8 cellular contexts compared by ENCODE assay signal in genomic region chr21:43810505-43811261, GRCh38. TPM values are rescaled to one million over a fixed set of nuclear protein-coding genes. Genes with fewer than 3 reads are reported as not detected.
DNase-seq lines count a peak whose midpoint lies in the region; ATAC-seq and TF ChIP-seq lines count a peak whose summit lies in the region.

No MANE protein-coding gene starts in this region.

- H3K4me3 ChIP-seq in BE2C (ENCODE audit: low read depth, low read length), result no peak overlapping the region; the same call in 1 of the 2 replicates
- H3K4me3 ChIP-seq in IMR-90 (ENCODE audit: insufficient read depth, low read depth, low read length), result no peak overlapping the region
- peak overlapping the region in 2 of 4 donors; percentile 20 to 25 for H3K4me3 ChIP-seq in esophagus muscularis mucosa

- no peak overlapping the region for H4K91ac ChIP-seq in IMR-90 (ENCODE audit: insufficient read depth, low read depth, low read length)

- no peak overlapping the region for H2BK20ac ChIP-seq in IMR-90 (ENCODE audit: low read depth, low read length)

- H3K4me1 Mint-ChIP-seq in natural killer cell treated with Interleukin-12 subunit alpha and Interleukin-12 subunit beta and Interleukin-15 and Interleukin-18, amount 100 ng/mL, for 72 hours (ENCODE audit: low read depth in 2 of 2), result peaks cover 0 to 13% of the 10 kb centered on the region in 2 donors
- H3K4me1 Mint-ChIP-seq in stimulated activated naive B cell treated with anti-CD40 and anti-IgM and Interleukin-4, amounts not matched to agents 10 μg/mL and 1 μg/mL and 100 μg/mL, for 72 hours, result peaks cover 29 to 59% of the 10 kb centered on the region in 2 donors

- H3K27ac ChIP-seq in IMR-90 (ENCODE audit: insufficient read depth, low read length), result no peak overlapping the region
- no peak overlapping the region for H3K27ac ChIP-seq in esophagus muscularis mucosa (replicated peaks in 1 of 4)

- intact Hi-C loops in IMR-90 (cut with micrococcal nuclease), result loop anchor here (1.0 kb wide), 1 partner anchor 166 kb away; no protein-coding TSS in a partner anchor
- intact Hi-C loops in esophagus muscularis mucosa (cut with DNase I), result no loop called here

- H2AFZ ChIP-seq in IMR-90 (replicated peaks; ENCODE audit: low read length, poor library complexity), result peak overlapping the region; percentile 61

- BruUV-seq in IMR-90 (replicated peaks; lab: Mats Ljungman, UMichigan), result no TSS peak

- in situ Hi-C loops in IMR-90 (cut with MboI; ENCODE audit: low sequenced_read_pairs), result no loop called here

- peaks cover 7% of the 10 kb centered on the region for H4K20me1 ChIP-seq in IMR-90 (ENCODE audit: insufficient read depth, low read length)

- TF ChIP-seq CTCF in BE2C (IDR thresholded peaks at IDR 0.05; ENCODE audit: low read depth, low read length), result peak; percentile 96
- TF ChIP-seq CTCF in IMR-90 (conservative IDR thresholded peaks at IDR 0.05; ENCODE audit: low read depth, low read length), result peak; percentile 88
- peak; percentile 89 to 98 (median 93) for TF ChIP-seq CTCF in esophagus muscularis mucosa (IDR thresholded peaks at IDR 0.05)

- peak overlapping the region in 1 of 2 experiments; percentile 32; a peak in 1 of 4 replicates for H4K8ac ChIP-seq in IMR-90 (ENCODE audit: low read depth in 2 of 2, low read length in 2 of 2)

- no peaks in the 10 kb centered on the region for H3K9me1 ChIP-seq in IMR-90 (ENCODE audit: insufficient read depth, low read length)

- H3K27ac Mint-ChIP-seq in natural killer cell treated with Interleukin-12 subunit alpha and Interleukin-12 subunit beta and Interleukin-15 and Interleukin-18, amount 100 ng/mL, for 72 hours, result no peak overlapping the region
- peak overlapping the region; percentile 47 for H3K27ac Mint-ChIP-seq in stimulated activated naive B cell treated with anti-CD40 and anti-IgM and Interleukin-4, amounts not matched to agents 10 μg/mL and 1 μg/mL and 100 μg/mL, for 72 hours

- no peak overlapping the region for H3K4ac ChIP-seq in IMR-90 (ENCODE audit: low read depth, low read length)

- H3K9me3 ChIP-seq in BE2C, result no peaks in the 10 kb centered on the region
- no peaks in the 10 kb centered on the region for H3K9me3 ChIP-seq in IMR-90 (ENCODE audit: control insufficient read depth, insufficient read depth, low read length)
- H3K9me3 ChIP-seq in esophagus muscularis mucosa, result no peaks in the 10 kb centered on the region

- no peaks in the 10 kb centered on the region; the same call in 1 of the 2 replicates for H3K36me3 ChIP-seq in BE2C
- H3K36me3 ChIP-seq in IMR-90 (ENCODE audit: control insufficient read depth, insufficient read depth, low read length), result peaks cover 4% of the 10 kb centered on the region
- H3K36me3 ChIP-seq in esophagus muscularis mucosa, result peaks cover 0 to 12% (median 5%) of the 10 kb centered on the region in 4 donors

- H3K18ac ChIP-seq in IMR-90 (ENCODE audit: low read depth, low read length), result no peak overlapping the region

- dilution Hi-C loops in IMR-90 (cut with HindIII; ENCODE audit: low sequenced_read_pairs, unreplicated experiment), result no loop called here

- H2BK5ac ChIP-seq in IMR-90 (ENCODE audit: low read depth, low read length, poor library complexity, severe bottlenecking), result no peak overlapping the region

- no peak; the same call in 1 of the 2 replicates for TF ChIP-seq POLR2A in IMR-90 (IDR thresholded peaks at IDR 0.05; ENCODE audit: low read depth, low read length)
- TF ChIP-seq POLR2A in esophagus muscularis mucosa (IDR thresholded peaks at IDR 0.05; ENCODE audit: low read depth), result no peak

- peak; percentile 94 for TF ChIP-seq RAD21 in IMR-90 (IDR thresholded peaks at IDR 0.05; ENCODE audit: low read length)

- peak; percentile 96 for ATAC-seq in IMR-90 (ENCODE audit: low read depth)
- ATAC-seq in natural killer cell treated with Interleukin-12 subunit alpha and Interleukin-12 subunit beta and Interleukin-15 and Interleukin-18, amount 100 ng/mL, for 72 hours, result peak; percentile 87 to 88
- peak; percentile 93 to 94 for ATAC-seq in stimulated activated naive B cell treated with anti-CD40 and anti-IgM and Interleukin-4, amounts not matched to agents 10 μg/mL and 1 μg/mL and 100 μg/mL, for 72 hours (replicated peaks)

- no peak overlapping the region for H3K56ac ChIP-seq in IMR-90 (ENCODE audit: extremely low read depth, insufficient read depth, low read length)

- H3K4me1 ChIP-seq in BE2C (peaks cover 6% of the 10 kb centered on the region), IMR-90 (ENCODE audit: control insufficient read depth, insufficient read depth, low read length) (peaks cover 2% of the 10 kb centered on the region; the same call in 1 of the 2 replicates), esophagus muscularis mucosa (peaks cover 4 to 22% (median 18%) of the 10 kb centered on the region in 4 donors)

- CTCF ChIA-PET in IMR-90 (lab: Yijun Ruan, JAX), result interaction anchor here (0.6 to 1.5 kb wide), 2 partner anchors 165 to 189 kb away, joined by 3 to 4 read pairs; no protein-coding TSS in a partner anchor

- H3K4me2 ChIP-seq in IMR-90 (ENCODE audit: low read depth, low read length), result peak overlapping the region; percentile 13; the same call in 1 of the 2 replicates

- no peaks in the 10 kb centered on the region for H3K79me1 ChIP-seq in IMR-90 (ENCODE audit: low read depth in 1 of 2, low read length in 2 of 2)

- no peaks in the 10 kb centered on the region for H3K36me3 Mint-ChIP-seq in natural killer cell treated with Interleukin-12 subunit alpha and Interleukin-12 subunit beta and Interleukin-15 and Interleukin-18, amount 100 ng/mL, for 72 hours
- peaks cover 22 to 30% of the 10 kb centered on the region in 2 donors for H3K36me3 Mint-ChIP-seq in stimulated activated naive B cell treated with anti-CD40 and anti-IgM and Interleukin-4, amounts not matched to agents 10 μg/mL and 1 μg/mL and 100 μg/mL, for 72 hours

- H2AK9ac ChIP-seq in IMR-90 (replicated peaks; ENCODE audit: low read depth, low read length, poor library complexity), result peak overlapping the region; percentile 77

- no peak overlapping the region for H3K9ac ChIP-seq in IMR-90 (ENCODE audit: low read depth, low read length)

- peak overlapping the region; percentile 52; the same call in 1 of the 2 replicates for H2AK5ac ChIP-seq in IMR-90 (ENCODE audit: low read depth, low read length)

- no peak overlapping the region for H2BK15ac ChIP-seq in IMR-90 (ENCODE audit: low read depth, low read length)

- TF ChIP-seq EP300 in esophagus muscularis mucosa (IDR thresholded peaks at IDR 0.05), result no peak

- H3K9me3 Mint-ChIP-seq in natural killer cell treated with Interleukin-12 subunit alpha and Interleukin-12 subunit beta and Interleukin-15 and Interleukin-18, amount 100 ng/mL, for 72 hours, result no peaks in the 10 kb centered on the region
- H3K9me3 Mint-ChIP-seq in stimulated activated naive B cell treated with anti-CD40 and anti-IgM and Interleukin-4, amounts not matched to agents 10 μg/mL and 1 μg/mL and 100 μg/mL, for 72 hours, result peaks cover 0 to 2% of the 10 kb centered on the region in 2 donors

- no peak overlapping the region for H3K14ac ChIP-seq in IMR-90 (replicated peaks; ENCODE audit: low read depth, low read length)

- POLR2A ChIA-PET in IMR-90 (lab: Charles Lee; ENCODE audit: unreplicated experiment), result no interaction called here

- H3K23ac ChIP-seq in IMR-90 (ENCODE audit: low read depth, low read length), result no peak overlapping the region

- peaks cover 0 to 2% of the 10 kb centered on the region in 2 donors for H3K27me3 Mint-ChIP-seq in natural killer cell treated with Interleukin-12 subunit alpha and Interleukin-12 subunit beta and Interleukin-15 and Interleukin-18, amount 100 ng/mL, for 72 hours
- peaks cover 5 to 10% of the 10 kb centered on the region in 2 donors for H3K27me3 Mint-ChIP-seq in stimulated activated naive B cell treated with anti-CD40 and anti-IgM and Interleukin-4, amounts not matched to agents 10 μg/mL and 1 μg/mL and 100 μg/mL, for 72 hours

- H3K27me3 ChIP-seq in BE2C, result no peaks in the 10 kb centered on the region
- H3K27me3 ChIP-seq in IMR-90 (ENCODE audit: control insufficient read depth, insufficient read depth, low read length), result no peaks in the 10 kb centered on the region; the same call in 1 of the 2 replicates
- no peaks in the 10 kb centered on the region for H3K27me3 ChIP-seq in esophagus muscularis mucosa

- 39% methylated on average over 3 of the region's 23 CpGs; no CpG with 5 or more reads in 1 of the 2 experiments for WGBS in IMR-90 (ENCODE audit: extremely low coverage in 2 of 2, insufficient read length in 1 of 2), 2 experiments
- 23% methylated on average over 16 of the region's 23 CpGs for WGBS in esophagus muscularis mucosa

- no peak overlapping the region for H4K5ac ChIP-seq in IMR-90 (ENCODE audit: low read depth, low read length)

- peak; percentile 94 for DNase-seq in BE2C
- DNase-seq in GM19240 (ENCODE audit: insufficient read length, low spot score), result peak; percentile 98
- peak; percentile 44 for DNase-seq in IMR-90
- DNase-seq in OCI-M1 (lab: John Stamatoyannopoulos, UW), result peak; percentile 97
- peak; percentile 92 for DNase-seq in activated T-cell treated with anti-CD3 and anti-CD28 coated beads, Interleukin-2, amount 50 U/mL, for 1 hour
- DNase-seq in esophagus muscularis mucosa (ENCODE audit: extremely low spot score), result peak; percentile 93
- DNase-seq in natural killer cell treated with Interleukin-12 subunit alpha and Interleukin-12 subunit beta and Interleukin-15 and Interleukin-18, amount 100 ng/mL, for 72 hours (ENCODE audit: low spot score), result peak; percentile 82
- peak; percentile 85 for DNase-seq in stimulated activated naive B cell treated with anti-CD40 and anti-IgM and Interleukin-4, amounts not matched to agents 10 μg/mL and 1 μg/mL and 100 μg/mL, for 72 hours

- no peak overlapping the region for H2BK120ac ChIP-seq in IMR-90 (ENCODE audit: low read depth, low read length)

- H3K4me3 Mint-ChIP-seq in natural killer cell treated with Interleukin-12 subunit alpha and Interleukin-12 subunit beta and Interleukin-15 and Interleukin-18, amount 100 ng/mL, for 72 hours, result no peak overlapping the region
- H3K4me3 Mint-ChIP-seq in stimulated activated naive B cell treated with anti-CD40 and anti-IgM and Interleukin-4, amounts not matched to agents 10 μg/mL and 1 μg/mL and 100 μg/mL, for 72 hours, result no peak overlapping the region

RNA-seq across cellular contexts. Expression of gene RRP1, which starts 21.3 kb away (rescaled TPM):
- polyA plus RNA-seq in BE2C (2012; ENCODE audit: insufficient read depth, insufficient read length, low read depth), result 57.2 TPM
- total RNA-seq in IMR-90 (2012; rRNA removed) (18.3 and 23.3 TPM in 2 replicates), esophagus muscularis mucosa (10 to 100 TPM in 3 of 4 donors, 1 to 10 TPM in 1; 9.1 to 18.9 (median 16.3) TPM)
- polyA plus RNA-seq in IMR-90 (2012; rRNA removed), result 18.1 and 20.2 TPM in 2 replicates
- polyA plus RNA-seq in IMR-90 (2012; cell fraction: cytosol; rRNA removed), result 12.4 and 18.5 TPM in 2 replicates
- 28.8 and 33.8 TPM in 2 replicates for polyA plus RNA-seq in IMR-90 (2012; cell fraction: nucleus; rRNA removed; ENCODE audit: low replicate concordance)
- 10 to 100 TPM; 35.5 to 89.9 TPM for total RNA-seq in natural killer cell treated with Interleukin-12 subunit alpha and Interleukin-12 subunit beta and Interleukin-15 and Interleukin-18, amount 100 ng/mL, for 72 hours

RNA-seq across cellular contexts. Expression of gene CSTB, which starts 34.6 kb away (rescaled TPM):
- 64.1 TPM for polyA plus RNA-seq in BE2C (2012; ENCODE audit: insufficient read depth, insufficient read length, low read depth)
- 6.1 and 6.9 TPM in 2 replicates for total RNA-seq in IMR-90 (2012; rRNA removed)
- 71.7 and 87.4 TPM in 2 replicates for polyA plus RNA-seq in IMR-90 (2012; rRNA removed)
- polyA plus RNA-seq in IMR-90 (2012; cell fraction: cytosol; rRNA removed), result 31.9 and 61.6 TPM in 2 replicates
- polyA plus RNA-seq in IMR-90 (2012; cell fraction: nucleus; rRNA removed; ENCODE audit: low replicate concordance), result 16.5 and 24.5 TPM in 2 replicates
- 10 to 100 TPM in 1 of 4 donors, 1 to 10 TPM in 3; 5.0 to 21.1 (median 8.1) TPM for total RNA-seq in esophagus muscularis mucosa
- 10 to 100 TPM; 15.3 to 15.4 TPM for total RNA-seq in natural killer cell treated with Interleukin-12 subunit alpha and Interleukin-12 subunit beta and Interleukin-15 and Interleukin-18, amount 100 ng/mL, for 72 hours

RNA-seq across cellular contexts. Expression of gene AGPAT3, which starts 54.3 kb away (rescaled TPM):
- 20.6 TPM for polyA plus RNA-seq in BE2C (2012; ENCODE audit: insufficient read depth, insufficient read length, low read depth)
- 24.2 and 27.1 TPM in 2 replicates for total RNA-seq in IMR-90 (2012; rRNA removed)
- 36.2 and 38.7 TPM in 2 replicates for polyA plus RNA-seq in IMR-90 (2012; rRNA removed)
- 32.1 and 32.6 TPM in 2 replicates for polyA plus RNA-seq in IMR-90 (2012; cell fraction: cytosol; rRNA removed)
- polyA plus RNA-seq in IMR-90 (2012; cell fraction: nucleus; rRNA removed; ENCODE audit: low replicate concordance), result 48.7 and 55.4 TPM in 2 replicates
- 10 to 100 TPM; 28.0 to 36.5 (median 32.2) TPM for total RNA-seq in esophagus muscularis mucosa
- 100 to 1,000 TPM in 1 of 2 donors, 10 to 100 TPM in 1; 66.8 to 115 TPM for total RNA-seq in natural killer cell treated with Interleukin-12 subunit alpha and Interleukin-12 subunit beta and Interleukin-15 and Interleukin-18, amount 100 ng/mL, for 72 hours

Comparison
In these comparisons a context has a peak if more than half of its experiments do, and no peak if none do; other contexts are left out.
1. DNase-seq: peak in every context shown above with its lines; median percentile 98 in GM19240; 97 in OCI-M1; 94 in BE2C; 93 in esophagus muscularis mucosa; 92 in activated T-cell treated with anti-CD3 and anti-CD28 coated beads, Interleukin-2, amount 50 U/mL, for 1 hour; 85 in stimulated activated naive B cell treated with anti-CD40 and anti-IgM and Interleukin-4, amounts not matched to agents 10 μg/mL and 1 μg/mL and 100 μg/mL, for 72 hours; 82 in natural killer cell treated with Interleukin-12 subunit alpha and Interleukin-12 subunit beta and Interleukin-15 and Interleukin-18, amount 100 ng/mL, for 72 hours; 44 in IMR-90.